Comparison of ENCODE assay signal across 21 cellular contexts in the genomic region with DNA sequence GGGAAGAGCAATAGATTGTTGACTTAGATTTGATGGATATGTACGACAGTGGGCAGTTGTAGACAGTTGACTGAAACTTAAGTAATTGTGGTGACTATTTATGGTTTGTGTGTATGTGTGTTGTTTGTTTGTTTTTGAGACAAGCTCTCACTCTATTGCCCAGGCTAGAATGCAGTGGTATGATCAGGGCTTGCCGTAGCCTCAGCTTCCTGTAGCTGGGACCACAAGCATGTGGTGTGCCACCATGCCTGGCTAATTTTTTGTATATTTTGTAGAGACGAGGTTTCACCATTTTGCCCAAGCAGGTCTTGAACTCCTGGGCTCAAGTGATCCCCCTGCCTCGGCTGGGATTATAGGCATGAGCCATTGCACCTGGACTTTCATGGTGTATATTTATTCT. TPM values are rescaled to one million over a fixed set of nuclear protein-coding genes. Genes with fewer than 3 reads are reported as not detected.
DNase-seq lines count a peak whose midpoint lies in the region; ATAC-seq and TF ChIP-seq lines count a peak whose summit lies in the region.
"Had no signal": no experiment of that assay in that cellular context is flagged by ENCODE, and none has a peak within 500 bp of the region (broad histone marks: within the 10 kb centered on the region; RNA-seq: fewer than 3 reads in every experiment).

No MANE protein-coding gene starts in this region.

- DNase-seq in activated CD4-positive, alpha-beta memory T cell treated with anti-CD3 and anti-CD28 coated beads, Interleukin-2, amount 10 ng/mL, durations not matched to agents 7 days and 5 days = peak; percentile 59
- no peak for DNase-seq in activated CD4-positive, alpha-beta memory T cell treated with anti-CD3 and anti-CD28 coated beads for 36 hours
- DNase-seq in CD8-positive, alpha-beta T cell = peak in 1 of 7 experiments; percentile 21
- no peak for DNase-seq in T-helper 17 cell
- DNase-seq in naive thymus-derived CD4-positive, alpha-beta T cell = no peak
- no peak for DNase-seq in NCI-H128 (lab: John Stamatoyannopoulos, UW; ENCODE audit: unreplicated experiment)
- no peak for DNase-seq in CD1c-positive myeloid dendritic cell (ENCODE audit: extremely low spot score)
- DNase-seq: 8988T; CD4-positive, CD25-positive, alpha-beta regulatory T cell; DMS153; GOT3; NCI-H1105; NCI-H1694; NCI-H2081 treated with DMSO at 0.1 percent for 48 hours; NCI-H446 treated with DMSO at 0.1 percent for 48 hours; OCI-M1; SHP77 had no signal

- no peak for ATAC-seq in CD8-positive, alpha-beta T cell
- peak; percentile 48 for ATAC-seq in T-helper 17 cell
- ATAC-seq in naive thymus-derived CD4-positive, alpha-beta T cell = peak; percentile 54
- no peak for ATAC-seq in GM19397 (IDR thresholded peaks at IDR 0.05; ENCODE audit: unreplicated experiment)
- ATAC-seq: GM12878 had no signal

- intact Hi-C loops in activated CD4-positive, alpha-beta memory T cell treated with anti-CD3 and anti-CD28 coated beads for 36 hours (cut with micrococcal nuclease) = no loop called here
- intact Hi-C loops in CD8-positive, alpha-beta T cell (cut with DNase I, micrococcal nuclease) = no loop called here
- intact Hi-C loops in naive thymus-derived CD4-positive, alpha-beta T cell (cut with micrococcal nuclease) = no loop called here

- no peak overlapping the region for H3K4me3 ChIP-seq in CD8-positive, alpha-beta T cell (ENCODE audit: low read depth, low read length)
- no peak overlapping the region for H3K4me3 ChIP-seq in naive thymus-derived CD4-positive, alpha-beta T cell (ENCODE audit: low read length)
- H3K4me3 ChIP-seq: GM12878 had no signal

- no peak for TF ChIP-seq CTCF in CD8-positive, alpha-beta T cell (IDR thresholded peaks at IDR 0.05)

- no peaks in the 10 kb centered on the region for H3K27me3 Mint-ChIP-seq in activated CD4-positive, alpha-beta memory T cell treated with anti-CD3 and anti-CD28 coated beads, Interleukin-2, amount 10 ng/mL, durations not matched to agents 7 days and 5 days
- H3K27me3 Mint-ChIP-seq in activated CD4-positive, alpha-beta memory T cell treated with anti-CD3 and anti-CD28 coated beads for 36 hours = no peaks in the 10 kb centered on the region
- no peaks in the 10 kb centered on the region for H3K27me3 Mint-ChIP-seq in CD8-positive, alpha-beta T cell (ENCODE audit: low read depth)
- H3K27me3 Mint-ChIP-seq in T-helper 17 cell = no peaks in the 10 kb centered on the region
- H3K27me3 Mint-ChIP-seq in naive thymus-derived CD4-positive, alpha-beta T cell = no peaks in the 10 kb centered on the region
- H3K27me3 Mint-ChIP-seq: CD4-positive, CD25-positive, alpha-beta regulatory T cell; IgD-negative memory B cell had no signal

- no peaks in the 10 kb centered on the region for H3K27me3 ChIP-seq in CD8-positive, alpha-beta T cell (ENCODE audit: insufficient read depth, low read length)
- H3K27me3 ChIP-seq in naive thymus-derived CD4-positive, alpha-beta T cell (ENCODE audit: control insufficient read depth in 2 of 2, insufficient read depth in 2 of 2, low read length in 2 of 2) = no peaks in the 10 kb centered on the region

- H3K4me1 ChIP-seq in CD8-positive, alpha-beta T cell (ENCODE audit: insufficient read depth, low read length) = no peaks in the 10 kb centered on the region
- H3K4me1 ChIP-seq in naive thymus-derived CD4-positive, alpha-beta T cell (ENCODE audit: control insufficient read depth in 2 of 2, insufficient read depth in 2 of 2, low read length in 2 of 2) = no peaks in the 10 kb centered on the region

- CTCF ChIA-PET in activated CD4-positive, alpha-beta memory T cell treated with anti-CD3 and anti-CD28 coated beads, Interleukin-2, amount 10 ng/mL, durations not matched to agents 7 days and 5 days (lab: Charles Lee) = interaction anchor here (1.3 to 1.4 kb wide), 2 partner anchors 60 to 98 kb away, joined by 4 to 5 read pairs; a partner anchor contains a TSS
- CTCF ChIA-PET in activated CD4-positive, alpha-beta memory T cell treated with anti-CD3 and anti-CD28 coated beads for 36 hours (lab: Charles Lee) = interaction anchor here (1.4 kb wide), 1 partner anchor 58 kb away, joined by 5 read pairs; no protein-coding TSS in a partner anchor
- CTCF ChIA-PET in CD8-positive, alpha-beta T cell (lab: Charles Lee) = no interaction called here
- CTCF ChIA-PET in naive thymus-derived CD4-positive, alpha-beta T cell (lab: Charles Lee) = no interaction called here

- H3K27ac Mint-ChIP-seq in activated CD4-positive, alpha-beta memory T cell treated with anti-CD3 and anti-CD28 coated beads, Interleukin-2, amount 10 ng/mL, durations not matched to agents 7 days and 5 days = peak overlapping the region; percentile 58
- H3K27ac Mint-ChIP-seq in activated CD4-positive, alpha-beta memory T cell treated with anti-CD3 and anti-CD28 coated beads for 36 hours = no peak overlapping the region
- H3K27ac Mint-ChIP-seq in CD8-positive, alpha-beta T cell = peak overlapping the region; percentile 39
- H3K27ac Mint-ChIP-seq in T-helper 17 cell = no peak overlapping the region
- peak overlapping the region in 1 of 9 donors; percentile 74 for H3K27ac Mint-ChIP-seq in naive thymus-derived CD4-positive, alpha-beta T cell
- H3K27ac Mint-ChIP-seq: CD4-positive, CD25-positive, alpha-beta regulatory T cell had no signal

- H3K9me3 Mint-ChIP-seq in activated CD4-positive, alpha-beta memory T cell treated with anti-CD3 and anti-CD28 coated beads, Interleukin-2, amount 10 ng/mL, durations not matched to agents 7 days and 5 days = no peaks in the 10 kb centered on the region
- no peaks in the 10 kb centered on the region for H3K9me3 Mint-ChIP-seq in activated CD4-positive, alpha-beta memory T cell treated with anti-CD3 and anti-CD28 coated beads for 36 hours
- H3K9me3 Mint-ChIP-seq in CD8-positive, alpha-beta T cell = no peaks in the 10 kb centered on the region
- no peaks in the 10 kb centered on the region for H3K9me3 Mint-ChIP-seq in naive thymus-derived CD4-positive, alpha-beta T cell
- H3K9me3 Mint-ChIP-seq: CD4-positive, CD25-positive, alpha-beta regulatory T cell; IgD-negative memory B cell had no signal

- peaks cover 27% of the 10 kb centered on the region for H3K36me3 Mint-ChIP-seq in activated CD4-positive, alpha-beta memory T cell treated with anti-CD3 and anti-CD28 coated beads, Interleukin-2, amount 10 ng/mL, durations not matched to agents 7 days and 5 days (ENCODE audit: low read depth)
- H3K36me3 Mint-ChIP-seq in activated CD4-positive, alpha-beta memory T cell treated with anti-CD3 and anti-CD28 coated beads for 36 hours = peaks cover 14% of the 10 kb centered on the region
- peaks cover 53% of the 10 kb centered on the region for H3K36me3 Mint-ChIP-seq in CD8-positive, alpha-beta T cell
- H3K36me3 Mint-ChIP-seq in T-helper 17 cell (ENCODE audit: low read depth) = peaks cover 2% of the 10 kb centered on the region
- peaks cover 0 to 22% (median 7%) of the 10 kb centered on the region in 5 donors for H3K36me3 Mint-ChIP-seq in naive thymus-derived CD4-positive, alpha-beta T cell

- H3K36me3 ChIP-seq in CD8-positive, alpha-beta T cell (ENCODE audit: insufficient read depth, low read length) = peaks cover 6% of the 10 kb centered on the region
- H3K36me3 ChIP-seq in naive thymus-derived CD4-positive, alpha-beta T cell (ENCODE audit: control insufficient read depth in 2 of 3, insufficient read depth in 3 of 3, low read length in 3 of 3) = peaks cover 0 to 36% (median 7%) of the 10 kb centered on the region in 3 experiments

- no peak overlapping the region for H3K4me3 Mint-ChIP-seq in activated CD4-positive, alpha-beta memory T cell treated with anti-CD3 and anti-CD28 coated beads, Interleukin-2, amount 10 ng/mL, durations not matched to agents 7 days and 5 days
- H3K4me3 Mint-ChIP-seq in activated CD4-positive, alpha-beta memory T cell treated with anti-CD3 and anti-CD28 coated beads for 36 hours = no peak overlapping the region
- H3K4me3 Mint-ChIP-seq in CD8-positive, alpha-beta T cell = no peak overlapping the region
- H3K4me3 Mint-ChIP-seq in T-helper 17 cell = no peak overlapping the region
- peak overlapping the region in 1 of 10 donors; percentile 42 for H3K4me3 Mint-ChIP-seq in naive thymus-derived CD4-positive, alpha-beta T cell
- H3K4me3 Mint-ChIP-seq: CD4-positive, CD25-positive, alpha-beta regulatory T cell; IgD-negative memory B cell had no signal

- peaks cover 8% of the 10 kb centered on the region for H3K4me1 Mint-ChIP-seq in activated CD4-positive, alpha-beta memory T cell treated with anti-CD3 and anti-CD28 coated beads, Interleukin-2, amount 10 ng/mL, durations not matched to agents 7 days and 5 days
- peaks cover 5% of the 10 kb centered on the region for H3K4me1 Mint-ChIP-seq in activated CD4-positive, alpha-beta memory T cell treated with anti-CD3 and anti-CD28 coated beads for 36 hours (ENCODE audit: low read depth)
- peaks cover 12% of the 10 kb centered on the region for H3K4me1 Mint-ChIP-seq in CD8-positive, alpha-beta T cell (ENCODE audit: low read depth)
- H3K4me1 Mint-ChIP-seq in T-helper 17 cell = peaks cover 8% of the 10 kb centered on the region
- peaks cover 0 to 23% (median 12%) of the 10 kb centered on the region in 7 donors for H3K4me1 Mint-ChIP-seq in naive thymus-derived CD4-positive, alpha-beta T cell

- no peaks in the 10 kb centered on the region for H3K9me3 ChIP-seq in CD8-positive, alpha-beta T cell (ENCODE audit: low read length)
- no peaks in the 10 kb centered on the region for H3K9me3 ChIP-seq in T-helper 17 cell (ENCODE audit: control insufficient read depth, low read length, poor library complexity, severe bottlenecking)
- H3K9me3 ChIP-seq in naive thymus-derived CD4-positive, alpha-beta T cell (ENCODE audit: control insufficient read depth in 2 of 3, low read length in 3 of 3) = no peaks in the 10 kb centered on the region

- POLR2A ChIA-PET in activated CD4-positive, alpha-beta memory T cell treated with anti-CD3 and anti-CD28 coated beads, Interleukin-2, amount 10 ng/mL, durations not matched to agents 7 days and 5 days (lab: Charles Lee) = interaction anchor here (0.6 to 1.2 kb wide), 2 partner anchors 9 to 20 kb away, joined by 3 read pairs; no protein-coding TSS in a partner anchor
- POLR2A ChIA-PET in activated CD4-positive, alpha-beta memory T cell treated with anti-CD3 and anti-CD28 coated beads for 36 hours (lab: Charles Lee) = no interaction called here
- POLR2A ChIA-PET in CD8-positive, alpha-beta T cell (lab: Charles Lee) = interaction anchor here (1.3 kb wide), 1 partner anchor 9 kb away, joined by 3 read pairs; a partner anchor contains a TSS
- POLR2A ChIA-PET in naive thymus-derived CD4-positive, alpha-beta T cell (lab: Charles Lee) = interaction anchor here (0.7 kb wide), 1 partner anchor 44 kb away, joined by 5 read pairs; a partner anchor contains a TSS

- H3K27ac ChIP-seq in CD8-positive, alpha-beta T cell (ENCODE audit: low read depth, low read length) = no peak overlapping the region
- H3K27ac ChIP-seq in naive thymus-derived CD4-positive, alpha-beta T cell (ENCODE audit: low read depth, low read length) = no peak overlapping the region

RNA-seq across cellular contexts. Expression of a gene that starts 9.8 kb away (rescaled TPM):
- total RNA-seq in activated CD4-positive, alpha-beta memory T cell treated with anti-CD3 and anti-CD28 coated beads, Interleukin-2, amount 10 ng/mL, durations not matched to agents 7 days and 5 days = 100 to 1,000 TPM; 172 to 173 TPM
- 100 to 1,000 TPM; 212 to 215 TPM for total RNA-seq in activated CD4-positive, alpha-beta memory T cell treated with anti-CD3 and anti-CD28 coated beads for 36 hours
- total RNA-seq in CD8-positive, alpha-beta T cell = 10 to 100 TPM; 41.5 to 41.9 TPM
- total RNA-seq in T-helper 17 cell = 10 to 100 TPM; 64.4 to 76.8 TPM
- 100 to 1,000 TPM in 3 of 5 experiments, 10 to 100 TPM in 2; 66.3 to 174 (median 106) TPM for total RNA-seq in naive thymus-derived CD4-positive, alpha-beta T cell
- 100 to 1,000 TPM; 201 to 274 TPM for polyA plus RNA-seq in naive thymus-derived CD4-positive, alpha-beta T cell

RNA-seq across cellular contexts. Expression of a gene that starts 14.3 kb away (rescaled TPM):
- total RNA-seq in activated CD4-positive, alpha-beta memory T cell treated with anti-CD3 and anti-CD28 coated beads, Interleukin-2, amount 10 ng/mL, durations not matched to agents 7 days and 5 days = 1 to 10 TPM; 5.9 to 8.1 TPM
- total RNA-seq in activated CD4-positive, alpha-beta memory T cell treated with anti-CD3 and anti-CD28 coated beads for 36 hours = 1 to 10 TPM; 3.7 to 5.8 TPM
- 1 to 10 TPM; 2.1 to 2.6 TPM for total RNA-seq in CD8-positive, alpha-beta T cell
- 1 to 10 TPM; 2.3 to 2.9 TPM for total RNA-seq in T-helper 17 cell
- total RNA-seq in naive thymus-derived CD4-positive, alpha-beta T cell = 10 to 100 TPM in 2 of 5 experiments, 1 to 10 TPM in 3; 2.3 to 12.4 (median 6.2) TPM
- not detected for polyA plus RNA-seq in naive thymus-derived CD4-positive, alpha-beta T cell
- polyA plus RNA-seq: CD4-positive, CD25-positive, alpha-beta regulatory T cell; IgD-negative memory B cell had no signal

RNA-seq across cellular contexts. Expression of a gene that starts 43.7 kb away (rescaled TPM):
- total RNA-seq in activated CD4-positive, alpha-beta memory T cell treated with anti-CD3 and anti-CD28 coated beads, Interleukin-2, amount 10 ng/mL, durations not matched to agents 7 days and 5 days = not detected
- under 1 TPM in 1 of 2 experiments, not detected in 1; 0.29 TPM for total RNA-seq in activated CD4-positive, alpha-beta memory T cell treated with anti-CD3 and anti-CD28 coated beads for 36 hours
- total RNA-seq in CD8-positive, alpha-beta T cell = not detected
- not detected for total RNA-seq in T-helper 17 cell
- total RNA-seq in naive thymus-derived CD4-positive, alpha-beta T cell = not detected
- polyA plus RNA-seq in naive thymus-derived CD4-positive, alpha-beta T cell = not detected
- total RNA-seq: CD4-positive, CD25-positive, alpha-beta regulatory T cell; GM12878 had no signal
- polyA plus RNA-seq: AG04450; CD4-positive, CD25-positive, alpha-beta regulatory T cell; GM12878; IgD-negative memory B cell had no signal

Comparison
In these comparisons a context has a peak if more than half of its experiments do, and no peak if none do; other contexts are left out.
1. H3K27ac Mint-ChIP-seq: peak in activated CD4-positive, alpha-beta memory T cell treated with anti-CD3 and anti-CD28 coated beads, Interleukin-2, amount 10 ng/mL, durations not matched to agents 7 days and 5 days (single experiment) and CD8-positive, alpha-beta T cell (single experiment); none in activated CD4-positive, alpha-beta memory T cell treated with anti-CD3 and anti-CD28 coated beads for 36 hours (single experiment) and T-helper 17 cell (single experiment).
2. ATAC-seq: peak in T-helper 17 cell (single experiment) and naive thymus-derived CD4-positive, alpha-beta T cell (single experiment); none in CD8-positive, alpha-beta T cell (single experiment) and GM19397 (single experiment).
3. CTCF ChIA-PET loops: an anchor here in activated CD4-positive, alpha-beta memory T cell treated with anti-CD3 and anti-CD28 coated beads, Interleukin-2, amount 10 ng/mL, durations not matched to agents 7 days and 5 days (1.3 to 1.4 kb wide) and activated CD4-positive, alpha-beta memory T cell treated with anti-CD3 and anti-CD28 coated beads for 36 hours (1.4 kb wide); none called in CD8-positive, alpha-beta T cell and naive thymus-derived CD4-positive, alpha-beta T cell.